In the genomic region with DNA sequence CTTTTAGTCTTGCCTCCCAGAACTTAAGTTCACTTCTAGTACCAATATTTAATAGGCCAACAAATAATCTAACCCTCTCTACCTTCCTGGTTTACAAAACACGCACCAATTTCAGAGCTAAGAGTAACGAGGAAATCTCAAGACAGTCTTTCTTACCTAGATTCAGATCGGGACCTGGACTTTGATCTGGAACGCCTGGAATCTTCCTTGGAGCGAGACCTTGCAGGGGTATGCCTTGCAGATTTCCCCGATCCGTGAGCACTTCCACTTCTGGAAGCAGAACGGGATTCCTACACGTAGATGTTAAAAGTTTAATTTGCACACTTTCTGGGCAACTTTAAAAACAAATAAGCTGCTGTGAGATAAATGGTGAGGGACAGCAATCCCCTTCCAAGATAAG, we compare ENCODE assay signal across 12 cellular contexts. TPM values are rescaled to one million over a fixed set of nuclear protein-coding genes. Genes with fewer than 3 reads are reported as not detected.
A peak's percentile ranks its signal among the peaks of the same experiment; 100 is the strongest.
DNase-seq lines count a peak whose midpoint lies in the region; ATAC-seq, FAIRE-seq and TF ChIP-seq lines count a peak whose summit lies in the region.
"Had no signal": no experiment of that assay in that cellular context is flagged by ENCODE, and none has a peak within 500 bp of the region (broad histone marks: within the 10 kb centered on the region; RNA-seq: fewer than 3 reads in every experiment).

No MANE protein-coding gene starts in this region.

- ATAC-seq in activated T-helper 17 cell treated with anti-CD3 and anti-CD28 coated beads, Interleukin-2, amount 50 U/mL, for 72 hours (replicated peaks): no peak
- no peak for ATAC-seq in stimulated activated memory B cell treated with anti-CD40 and anti-IgM and Interleukin-4, amounts not matched to agents 10 μg/mL and 1 μg/mL and 100 μg/mL, for 72 hours
- no peak for ATAC-seq in GM21381 (IDR thresholded peaks at IDR 0.05; ENCODE audit: unreplicated experiment)
- ATAC-seq: heart right ventricle had no signal

- no peaks in the 10 kb centered on the region for H3K27me3 Mint-ChIP-seq in activated naive CD4-positive, alpha-beta T cell treated with anti-CD3 and anti-CD28 coated beads, Interleukin-2, amount 50 U/mL, for 24 hours
- no peaks in the 10 kb centered on the region for H3K27me3 Mint-ChIP-seq in activated T-helper 17 cell treated with anti-CD3 and anti-CD28 coated beads, Interleukin-2, amount 50 U/mL, for 72 hours
- no peaks in the 10 kb centered on the region for H3K27me3 Mint-ChIP-seq in stimulated activated memory B cell treated with anti-CD40 and anti-IgM and Interleukin-4, amounts not matched to agents 10 μg/mL and 1 μg/mL and 100 μg/mL, for 72 hours
- H3K27me3 Mint-ChIP-seq: dendritic cell treated with granulocyte-macrophage colony-stimulating factor and Interleukin-4, amounts not matched to agents 40 ng/mL and 50 ng/mL, for 4 days had no signal

- no peaks in the 10 kb centered on the region for H3K9me3 ChIP-seq in iPS-20b (ENCODE audit: insufficient read depth, low read depth, low read length)
- H3K9me3 ChIP-seq: heart right ventricle had no signal

- H3K27ac Mint-ChIP-seq in activated naive CD4-positive, alpha-beta T cell treated with anti-CD3 and anti-CD28 coated beads, Interleukin-2, amount 50 U/mL, for 24 hours: peak overlapping the region; percentile 71
- H3K27ac Mint-ChIP-seq in activated T-helper 17 cell treated with anti-CD3 and anti-CD28 coated beads, Interleukin-2, amount 50 U/mL, for 72 hours: peak overlapping the region; percentile 38
- no peak overlapping the region for H3K27ac Mint-ChIP-seq in stimulated activated memory B cell treated with anti-CD40 and anti-IgM and Interleukin-4, amounts not matched to agents 10 μg/mL and 1 μg/mL and 100 μg/mL, for 72 hours
- H3K27ac Mint-ChIP-seq: dendritic cell treated with granulocyte-macrophage colony-stimulating factor and Interleukin-4, amounts not matched to agents 40 ng/mL and 50 ng/mL, for 4 days had no signal

- no peak for TF ChIP-seq POLR2A in GM12892 (IDR thresholded peaks at IDR 0.05; ENCODE audit: low read depth, low read length)

- H3K36me3 Mint-ChIP-seq in activated naive CD4-positive, alpha-beta T cell treated with anti-CD3 and anti-CD28 coated beads, Interleukin-2, amount 50 U/mL, for 24 hours: peaks cover 54% of the 10 kb centered on the region
- H3K36me3 Mint-ChIP-seq in activated T-helper 17 cell treated with anti-CD3 and anti-CD28 coated beads, Interleukin-2, amount 50 U/mL, for 72 hours (ENCODE audit: low read depth): peaks cover 100% of the 10 kb centered on the region
- H3K36me3 Mint-ChIP-seq in stimulated activated memory B cell treated with anti-CD40 and anti-IgM and Interleukin-4, amounts not matched to agents 10 μg/mL and 1 μg/mL and 100 μg/mL, for 72 hours: peaks cover 73% of the 10 kb centered on the region

- H3K9ac ChIP-seq in iPS-20b (ENCODE audit: low read depth, low read length): no peak overlapping the region

- H3K36me3 ChIP-seq in iPS-20b (ENCODE audit: insufficient read depth, low read depth, low read length): peaks cover 100% of the 10 kb centered on the region

- DNase-seq in activated naive CD4-positive, alpha-beta T cell (lab: John Stamatoyannopoulos, UW): no peak
- no peak for DNase-seq in GM12892 (ENCODE audit: insufficient read length)
- DNase-seq in NOMO-1 treated with DMSO at 0.1 percent for 48 hours (lab: John Stamatoyannopoulos, UW; ENCODE audit: unreplicated experiment): no peak
- DNase-seq: heart right ventricle had no signal

- H3K4me1 ChIP-seq in iPS-20b (ENCODE audit: insufficient read depth, low read length): peaks cover 45% of the 10 kb centered on the region

- no peaks in the 10 kb centered on the region for H3K27me3 ChIP-seq in iPS-20b (ENCODE audit: insufficient read depth, low read length)
- H3K27me3 ChIP-seq: heart right ventricle had no signal

- peaks cover 89% of the 10 kb centered on the region for H3K4me1 Mint-ChIP-seq in activated naive CD4-positive, alpha-beta T cell treated with anti-CD3 and anti-CD28 coated beads, Interleukin-2, amount 50 U/mL, for 24 hours
- peaks cover 65% of the 10 kb centered on the region for H3K4me1 Mint-ChIP-seq in activated T-helper 17 cell treated with anti-CD3 and anti-CD28 coated beads, Interleukin-2, amount 50 U/mL, for 72 hours
- H3K4me1 Mint-ChIP-seq in stimulated activated memory B cell treated with anti-CD40 and anti-IgM and Interleukin-4, amounts not matched to agents 10 μg/mL and 1 μg/mL and 100 μg/mL, for 72 hours: peaks cover 72% of the 10 kb centered on the region

- H3K9me3 Mint-ChIP-seq in activated naive CD4-positive, alpha-beta T cell treated with anti-CD3 and anti-CD28 coated beads, Interleukin-2, amount 50 U/mL, for 24 hours: no peaks in the 10 kb centered on the region
- H3K9me3 Mint-ChIP-seq in activated T-helper 17 cell treated with anti-CD3 and anti-CD28 coated beads, Interleukin-2, amount 50 U/mL, for 72 hours: no peaks in the 10 kb centered on the region
- no peaks in the 10 kb centered on the region for H3K9me3 Mint-ChIP-seq in stimulated activated memory B cell treated with anti-CD40 and anti-IgM and Interleukin-4, amounts not matched to agents 10 μg/mL and 1 μg/mL and 100 μg/mL, for 72 hours
- H3K9me3 Mint-ChIP-seq: dendritic cell treated with granulocyte-macrophage colony-stimulating factor and Interleukin-4, amounts not matched to agents 40 ng/mL and 50 ng/mL, for 4 days had no signal

- H3K4me3 ChIP-seq in iPS-20b (ENCODE audit: low read length): peak overlapping the region; percentile 7; the same call in 1 of the 2 replicates
- H3K4me3 ChIP-seq: heart right ventricle had no signal

- H3K27ac ChIP-seq in iPS-20b (ENCODE audit: low read length): no peak overlapping the region

- FAIRE-seq in GM12892 (lab: Jason Lieb, UNC): no peak
- FAIRE-seq: RCC 7860, urothelium cell line had no signal

- H3K4me3 Mint-ChIP-seq in activated naive CD4-positive, alpha-beta T cell treated with anti-CD3 and anti-CD28 coated beads, Interleukin-2, amount 50 U/mL, for 24 hours: peak overlapping the region; percentile 74
- H3K4me3 Mint-ChIP-seq in activated T-helper 17 cell treated with anti-CD3 and anti-CD28 coated beads, Interleukin-2, amount 50 U/mL, for 72 hours: peak overlapping the region; percentile 99
- H3K4me3 Mint-ChIP-seq in stimulated activated memory B cell treated with anti-CD40 and anti-IgM and Interleukin-4, amounts not matched to agents 10 μg/mL and 1 μg/mL and 100 μg/mL, for 72 hours: peak overlapping the region; percentile 7
- H3K4me3 Mint-ChIP-seq: dendritic cell treated with granulocyte-macrophage colony-stimulating factor and Interleukin-4, amounts not matched to agents 40 ng/mL and 50 ng/mL, for 4 days had no signal

RNA-seq across cellular contexts. Expression of a gene that starts 11.4 kb away (rescaled TPM):
- 100 to 1,000 TPM; 158 to 232 TPM for total RNA-seq in activated T-helper 17 cell treated with anti-CD3 and anti-CD28 coated beads, Interleukin-2, amount 50 U/mL, for 72 hours
- 166 TPM for polyA plus RNA-seq in GM12892 (2012; ENCODE audit: missing spikeins)

Comparison
In these comparisons a context has a peak if more than half of its experiments do, and no peak if none do; other contexts are left out.
1. H3K4me3 Mint-ChIP-seq: peak in every context shown above with its lines; median percentile 99 in activated T-helper 17 cell treated with anti-CD3 and anti-CD28 coated beads, Interleukin-2, amount 50 U/mL, for 72 hours; 74 in activated naive CD4-positive, alpha-beta T cell treated with anti-CD3 and anti-CD28 coated beads, Interleukin-2, amount 50 U/mL, for 24 hours; 7 in stimulated activated memory B cell treated with anti-CD40 and anti-IgM and Interleukin-4, amounts not matched to agents 10 μg/mL and 1 μg/mL and 100 μg/mL, for 72 hours.